In genomic region chr1:25998075-25998761, GRCh38 we compare ENCODE assay signal across 8 cellular contexts. TPM values are rescaled to one million over a fixed set of nuclear protein-coding genes. Genes with fewer than 3 reads are reported as not detected.
DNase-seq lines count a peak whose midpoint lies in the region; ATAC-seq and TF ChIP-seq lines count a peak whose summit lies in the region.

No MANE protein-coding gene starts in this region.

- no peaks in the 10 kb centered on the region for H3K36me3 ChIP-seq in kidney epithelial cell (ENCODE audit: control insufficient read depth, insufficient read depth, low read length)

- ATAC-seq in GM19025 (IDR thresholded peaks at IDR 0.05; ENCODE audit: low read depth, unreplicated experiment), result peak; percentile 96
- peak; percentile 97 for ATAC-seq in HG03354 (IDR thresholded peaks at IDR 0.05; ENCODE audit: poor library complexity, severe bottlenecking, unreplicated experiment)

- H3K36me3 Mint-ChIP-seq in chondrocyte (ENCODE audit: low read depth), result no peaks in the 10 kb centered on the region

- H3K27me3 ChIP-seq in kidney epithelial cell (ENCODE audit: control insufficient read depth, insufficient read depth, low read length), result no peaks in the 10 kb centered on the region

- H3K4me3 Mint-ChIP-seq in chondrocyte (ENCODE audit: unreplicated experiment), result peak overlapping the region; percentile 93

- TF ChIP-seq CTCF in AG10803 (conservative IDR thresholded peaks at IDR 0.05; ENCODE audit: low read length) (peak; percentile 95), chondrocyte (IDR thresholded peaks at IDR 0.05) (peak; percentile 95), kidney epithelial cell (IDR thresholded peaks at IDR 0.05; ENCODE audit: insufficient read depth, low read length, poor library complexity, severe bottlenecking) (peak; percentile 98)

- H3K4me1 Mint-ChIP-seq in chondrocyte (ENCODE audit: low read depth), result peaks cover 16% of the 10 kb centered on the region

- DNase-seq in AG10803 (ENCODE audit: low read depth) (peak; percentile 99), NCI-H446 (lab: John Stamatoyannopoulos, UW) (peak; percentile 99 to 100), chondrocyte (ENCODE audit: low spot score) (peak; percentile 97), kidney epithelial cell (ENCODE audit: low read depth) (peak; percentile 96)
- DNase-seq in activated CD4-positive, CD25-positive, alpha-beta regulatory T cell treated with anti-CD3 and anti-CD28 coated beads, Interleukin-2, amount 50 U/mL, for 72 hours, result peak; percentile 94
- peak; percentile 94 to 97 for DNase-seq in stimulated activated CD4-positive, alpha-beta T cell treated with anti-CD3 and anti-CD28 coated beads, Interleukin-15, amount 100 ng/mL, for 48 hours (ENCODE audit: low read depth in 2 of 2)

- H3K9me3 Mint-ChIP-seq in chondrocyte (ENCODE audit: low read depth), result no peaks in the 10 kb centered on the region

- H3K27ac Mint-ChIP-seq in chondrocyte (ENCODE audit: unreplicated experiment), result peak overlapping the region; percentile 99

- H3K27me3 Mint-ChIP-seq in chondrocyte (ENCODE audit: low read depth), result no peaks in the 10 kb centered on the region

- H3K4me3 ChIP-seq in AG10803 (ENCODE audit: low read length) (peak overlapping the region; percentile 75), kidney epithelial cell (ENCODE audit: low read depth, low read length) (peak overlapping the region; percentile 82)

RNA-seq across cellular contexts. Expression of gene PAFAH2, which starts 0.4 kb away (rescaled TPM):
- total RNA-seq in chondrocyte (10.0 to 12.5 TPM (median 10.7 TPM) in 3 replicates), kidney epithelial cell (20.8 and 23.1 TPM in 2 replicates)

RNA-seq across cellular contexts. Expression of gene EXTL1, which starts 23.4 kb away (rescaled TPM):
- 4.3 to 7.9 TPM (median 6.4 TPM) in 3 replicates for total RNA-seq in chondrocyte
- total RNA-seq in kidney epithelial cell, result 1.3 TPM in 1 of 2 replicates, not detected in the other

RNA-seq across cellular contexts. Expression of gene SLC30A2, which starts 47.7 kb away (rescaled TPM):
- total RNA-seq in chondrocyte (0.12 TPM in 1 of 3 replicates, not detected in the others), kidney epithelial cell (0.48 and 0.75 TPM in 2 replicates)

Comparison
In these comparisons a context has a peak if more than half of its experiments do, and no peak if none do; other contexts are left out.
1. Peak in every context shown above with its lines: DNase-seq, ATAC-seq and H3K4me3 ChIP-seq.